Comparison of ENCODE assay signal across 23 cellular contexts in the genomic region with DNA sequence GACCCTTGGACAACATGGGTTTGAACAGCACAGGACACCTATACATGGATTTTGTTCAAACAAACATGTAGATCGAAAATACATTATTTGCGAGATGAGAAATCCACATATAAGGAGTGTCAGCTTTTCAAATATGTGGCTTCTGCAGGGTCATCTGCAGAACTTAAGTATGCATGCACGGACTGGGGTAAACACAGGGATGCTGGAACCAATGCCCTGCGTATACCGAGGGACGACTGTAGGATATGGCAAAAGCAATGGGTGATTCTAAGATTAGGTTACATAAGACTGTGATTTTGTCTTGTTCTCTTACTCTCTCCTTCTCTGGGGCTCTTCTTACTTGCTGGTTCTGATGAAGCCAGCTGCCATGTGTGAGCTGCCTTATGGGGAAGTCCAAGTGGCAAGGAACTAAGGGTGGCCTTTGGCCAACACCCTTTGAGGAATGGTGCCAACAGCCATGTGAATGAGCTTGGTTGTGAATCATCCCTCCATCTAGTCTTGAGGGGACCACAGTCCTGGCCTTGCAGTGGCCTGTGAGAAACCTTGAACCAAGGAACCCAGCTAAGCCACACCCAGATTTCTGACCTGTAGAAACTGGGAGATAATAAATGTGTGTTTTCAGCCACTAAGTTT.
DNase-seq lines count a peak whose midpoint lies in the region; ATAC-seq, FAIRE-seq and TF ChIP-seq lines count a peak whose summit lies in the region.
"Had no signal": no experiment of that assay in that cellular context is flagged by ENCODE, and none has a peak within 500 bp of the region (broad histone marks: within the 10 kb centered on the region; RNA-seq: fewer than 3 reads in every experiment).

No MANE protein-coding gene starts in this region.

- no peaks in the 10 kb centered on the region for H3K27me3 Mint-ChIP-seq in MCF 10A (ENCODE audit: insufficient read depth, unreplicated experiment)

- no peak overlapping the region for H3K4me3 Mint-ChIP-seq in MCF 10A (ENCODE audit: unreplicated experiment)
- H3K4me3 Mint-ChIP-seq: CD4-positive, alpha-beta memory T cell; IgD-negative memory B cell had no signal

- H3K9me3 ChIP-seq in breast epithelium, result no peaks in the 10 kb centered on the region
- H3K9me3 ChIP-seq: BLaER1, SJCRH30 had no signal

- POLR2A ChIA-PET in MCF 10A (lab: Yijun Ruan, JAX), result interaction anchor here (0.6 kb wide), 1 partner anchor 1436 kb away, joined by 3 read pairs; no protein-coding TSS in a partner anchor

- CTCF ChIA-PET in MCF 10A (lab: Yijun Ruan, JAX), result interaction anchor here (0.6 to 1.4 kb wide), 4 partner anchors 28 to 115 kb away, joined by 3 to 7 read pairs (median 4); no protein-coding TSS in a partner anchor

- no peaks in the 10 kb centered on the region for H3K27me3 ChIP-seq in breast epithelium
- H3K27me3 ChIP-seq: BLaER1, SJCRH30 had no signal

- intact Hi-C loops in MCF 10A (cut with micrococcal nuclease), result no loop called here
- intact Hi-C loops in breast epithelium (cut with DNase I; ENCODE audit: low total_unique reads), result no loop called here

- FAIRE-seq in HTR-8/SVneo (lab: Jason Lieb, UNC), result no peak
- FAIRE-seq: GM12892, H54 had no signal

- no peaks in the 10 kb centered on the region for H3K4me1 ChIP-seq in breast epithelium
- H3K4me1 ChIP-seq: BLaER1, SJCRH30 had no signal

- H3K9me3 Mint-ChIP-seq in MCF 10A (ENCODE audit: unreplicated experiment), result no peaks in the 10 kb centered on the region
- H3K9me3 Mint-ChIP-seq: CD4-positive, alpha-beta memory T cell; IgD-negative memory B cell had no signal

- TF ChIP-seq CTCF in MCF 10A (IDR thresholded peaks at IDR 0.05; ENCODE audit: unreplicated experiment) (no peak), breast epithelium (IDR thresholded peaks at IDR 0.05) (no peak)

- no peak for TF ChIP-seq POLR2A in breast epithelium (IDR thresholded peaks at IDR 0.05)

- H3K4me1 Mint-ChIP-seq in MCF 10A (ENCODE audit: insufficient read depth, unreplicated experiment), result no peaks in the 10 kb centered on the region
- H3K4me1 Mint-ChIP-seq: CD4-positive, alpha-beta memory T cell; IgD-negative memory B cell had no signal

- no TSS peak for BruUV-seq in MCF 10A (replicated peaks; lab: Mats Ljungman, UMichigan)

- DNase-seq in MCF 10A (ENCODE audit: unreplicated experiment), result peak; percentile 6
- no peak for DNase-seq in breast epithelium (ENCODE audit: low spot score in 2 of 2)
- DNase-seq in M059J (ENCODE audit: low read depth), result peak; percentile 70
- DNase-seq in fibroblast of gingiva (ENCODE audit: low read depth), result peak; percentile 5
- DNase-seq in renal cortical epithelial cell (ENCODE audit: low read depth), result peak; percentile 23
- DNase-seq in NCI-H187 treated with DMSO at 0.1 percent for 48 hours (lab: John Stamatoyannopoulos, UW), result no peak
- no peak for DNase-seq in HTR-8/SVneo (ENCODE audit: insufficient read length, low spot score)
- DNase-seq: CD4-positive, alpha-beta memory T cell; DMS153; Kasumi-1; NCI-H1105; NCI-H1694; NCI-H510A; NCI-H82; PC-3; SJCRH30 had no signal

- H3K36me3 ChIP-seq in breast epithelium, result no peaks in the 10 kb centered on the region
- H3K36me3 ChIP-seq: BLaER1, SJCRH30 had no signal

- H3K36me3 Mint-ChIP-seq in MCF 10A (ENCODE audit: insufficient read depth, unreplicated experiment), result peaks cover 8% of the 10 kb centered on the region
- H3K36me3 Mint-ChIP-seq: CD4-positive, alpha-beta memory T cell had no signal

- H3K27ac ChIP-seq in breast epithelium, result no peak overlapping the region
- H3K27ac ChIP-seq: 22Rv1, BLaER1, RWPE1, SJCRH30 had no signal

- no peak overlapping the region for H3K27ac Mint-ChIP-seq in MCF 10A (ENCODE audit: low read depth, unreplicated experiment)
- H3K27ac Mint-ChIP-seq: CD4-positive, alpha-beta memory T cell; IgD-negative memory B cell had no signal

- no peak overlapping the region for H3K4me3 ChIP-seq in breast epithelium
- H3K4me3 ChIP-seq: BLaER1, SJCRH30 had no signal

- ATAC-seq in GM18867 (IDR thresholded peaks at IDR 0.05; ENCODE audit: unreplicated experiment), result no peak
- ATAC-seq: PC-3 had no signal

Comparison
In these comparisons a context has a peak if more than half of its experiments do, and no peak if none do; other contexts are left out.
1. DNase-seq: peak in MCF 10A (single experiment), M059J (single experiment), fibroblast of gingiva (single experiment) and renal cortical epithelial cell (single experiment); none in breast epithelium (0 of 2), NCI-H187 treated with DMSO at 0.1 percent for 48 hours (single experiment) and HTR-8/SVneo (single experiment).